In genomic region chr9:108468364-108468763, GRCh38 we compare ENCODE assay signal across 8 cellular contexts.
DNase-seq lines count a peak whose midpoint lies in the region; ATAC-seq and TF ChIP-seq lines count a peak whose summit lies in the region.

No MANE protein-coding gene starts in this region.

- H3K27me3 ChIP-seq in Peyer's patch (no peaks in the 10 kb centered on the region), transverse colon (no peaks in the 10 kb centered on the region)

- H3K27ac ChIP-seq in Peyer's patch = no peak overlapping the region
- peak overlapping the region in 3 of 4 donors; percentile 57 to 68 (median 65) for H3K27ac ChIP-seq in transverse colon

- H3K4me1 ChIP-seq in Peyer's patch (peaks cover 0 to 4% (median 0%) of the 10 kb centered on the region in 4 donors), transverse colon (peaks cover 8 to 43% (median 23%) of the 10 kb centered on the region in 4 donors)

- peak; percentile 42 for DNase-seq in stimulated activated CD4-positive, alpha-beta T cell treated with anti-CD3 and anti-CD28 coated beads, Interleukin-15, amount 100 ng/mL, for 24 hours
- DNase-seq in stimulated activated CD4-positive, alpha-beta T cell treated with anti-CD3 and anti-CD28 coated beads, Interleukin-4, amount 100 ng/mL, for 4 hours = no peak
- no peak for DNase-seq in Peyer's patch
- DNase-seq in fibroblast of pulmonary artery (ENCODE audit: low read depth) = peak; percentile 51
- peak; percentile 38 for DNase-seq in transverse colon
- no peak for DNase-seq in effector CD8-positive, alpha-beta T cell (lab: John Stamatoyannopoulos, UW)

- H3K4me3 ChIP-seq in Peyer's patch = no peak overlapping the region
- H3K4me3 ChIP-seq in fibroblast of pulmonary artery (replicated peaks; ENCODE audit: low read depth, low read length) = no peak overlapping the region
- no peak overlapping the region for H3K4me3 ChIP-seq in transverse colon

- H3K36me3 ChIP-seq in Peyer's patch = no peaks in the 10 kb centered on the region
- no peaks in the 10 kb centered on the region for H3K36me3 ChIP-seq in transverse colon

- in situ Hi-C loops in transverse colon (cut with MboI; ENCODE audit: low pct_ligation_motif_present in 1 of 4, low pct_unique_long_range_greater_than_20kb in 1 of 4, low sequenced_read_pairs in 3 of 4) = no loop called here

- TF ChIP-seq EP300 in transverse colon (IDR thresholded peaks at IDR 0.05; ENCODE audit: low read depth) = no peak

- WGBS in transverse colon (ENCODE audit: low coverage in 1 of 2), 2 donors = 78 to 84% methylated on average over 3 to 4 of the region's 4 CpGs

- intact Hi-C loops in transverse colon (cut with DNase I; ENCODE audit: low total_unique reads) = no loop called here

- H3K9me3 ChIP-seq in Peyer's patch = no peaks in the 10 kb centered on the region
- no peaks in the 10 kb centered on the region for H3K9me3 ChIP-seq in transverse colon

- ATAC-seq in HG02852 (IDR thresholded peaks at IDR 0.05; ENCODE audit: unreplicated experiment) (peak; percentile 57), HG03039 (IDR thresholded peaks at IDR 0.05; ENCODE audit: unreplicated experiment) (no peak)

- TF ChIP-seq POLR2A in Peyer's patch (IDR thresholded peaks at IDR 0.05) = no peak
- TF ChIP-seq POLR2A in transverse colon (IDR thresholded peaks at IDR 0.05) = no peak

- TF ChIP-seq CTCF in Peyer's patch (IDR thresholded peaks at IDR 0.05) (peak in 4 of 6 experiments; percentile 4 to 35 (median 23)), fibroblast of pulmonary artery (IDR thresholded peaks at IDR 0.05; ENCODE audit: low read length, missing control alignments) (peak; percentile 58), transverse colon (IDR thresholded peaks at IDR 0.05) (peak in 4 of 5 experiments; percentile 7 to 37 (median 20))

Comparison
In these comparisons a context has a peak if more than half of its experiments do, and no peak if none do; other contexts are left out.
1. DNase-seq: peak in stimulated activated CD4-positive, alpha-beta T cell treated with anti-CD3 and anti-CD28 coated beads, Interleukin-15, amount 100 ng/mL, for 24 hours (single experiment), fibroblast of pulmonary artery (single experiment) and transverse colon (single experiment); none in stimulated activated CD4-positive, alpha-beta T cell treated with anti-CD3 and anti-CD28 coated beads, Interleukin-4, amount 100 ng/mL, for 4 hours (0 of 2), Peyer's patch (0 of 3) and effector CD8-positive, alpha-beta T cell (single experiment).
2. H3K27ac ChIP-seq: peak in transverse colon (3 of 4); none in Peyer's patch (0 of 4).
3. Peak in every context shown above with its lines, with median percentiles within 50 percentile points of each other: CTCF ChIP-seq.